In the genomic region with DNA sequence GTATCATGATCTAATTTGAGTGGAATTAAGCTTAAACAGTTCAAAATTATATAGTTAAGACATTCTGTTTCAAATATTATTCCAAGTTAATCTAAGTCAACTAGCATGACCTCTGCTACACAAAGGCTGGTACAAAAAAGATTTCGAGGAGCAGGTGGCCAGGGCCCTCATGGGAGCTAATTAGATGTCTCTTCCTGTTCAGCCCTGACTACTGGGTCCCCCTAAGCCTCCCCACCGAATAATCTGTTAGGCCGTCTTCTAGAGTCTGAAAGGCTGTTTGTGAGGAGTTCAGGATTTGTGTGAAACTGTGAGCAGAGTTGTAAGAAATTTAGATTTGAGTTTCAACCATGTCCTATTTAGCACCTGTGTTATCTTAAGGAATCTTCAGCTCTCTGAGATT, we compare ENCODE assay signal across 20 cellular contexts.
"Had no signal": no experiment of that assay in that cellular context is flagged by ENCODE, and none has a peak within 500 bp of the region (broad histone marks: within the 10 kb centered on the region; RNA-seq: fewer than 3 reads in every experiment).

No MANE protein-coding gene starts in this region.

- H3K36me3 Mint-ChIP-seq: activated naive CD4-positive, alpha-beta T cell treated with anti-CD3 and anti-CD28 coated beads, Interleukin-2, amount 50 U/mL, for 72 hours; naive B cell; neural progenitor cell had no signal

- H3K4me3 Mint-ChIP-seq: effector memory CD8-positive, alpha-beta T cell; naive B cell; neural progenitor cell; stimulated activated memory B cell treated with anti-CD40 and anti-IgM and Interleukin-4, amounts not matched to agents 10 μg/mL and 1 μg/mL and 100 μg/mL, for 72 hours had no signal

- ATAC-seq: activated naive CD4-positive, alpha-beta T cell treated with anti-CD3 and anti-CD28 coated beads, Interleukin-2, amount 50 U/mL, for 72 hours; effector memory CD8-positive, alpha-beta T cell; esophagus mucosa; stimulated activated memory B cell treated with anti-CD40 and anti-IgM and Interleukin-4, amounts not matched to agents 10 μg/mL and 1 μg/mL and 100 μg/mL, for 72 hours had no signal

- H3K27me3 Mint-ChIP-seq: effector memory CD8-positive, alpha-beta T cell; naive B cell; progenitor cell of endocrine pancreas; stimulated activated memory B cell treated with anti-CD40 and anti-IgM and Interleukin-4, amounts not matched to agents 10 μg/mL and 1 μg/mL and 100 μg/mL, for 72 hours had no signal

- H3K4me1 Mint-ChIP-seq: naive B cell; stimulated activated memory B cell treated with anti-CD40 and anti-IgM and Interleukin-4, amounts not matched to agents 10 μg/mL and 1 μg/mL and 100 μg/mL, for 72 hours had no signal

- H3K27ac Mint-ChIP-seq: activated naive CD4-positive, alpha-beta T cell treated with anti-CD3 and anti-CD28 coated beads, Interleukin-2, amount 50 U/mL, for 72 hours; effector memory CD8-positive, alpha-beta T cell; naive B cell; neural progenitor cell; progenitor cell of endocrine pancreas; stimulated activated memory B cell treated with anti-CD40 and anti-IgM and Interleukin-4, amounts not matched to agents 10 μg/mL and 1 μg/mL and 100 μg/mL, for 72 hours had no signal

- DNase-seq: activated T-cell treated with anti-CD3 and anti-CD28 coated beads, Interleukin-2, amount 50 U/mL, for 1 hour; adrenal gland; central memory CD4-positive, alpha-beta T cell; dorsolateral prefrontal cortex; effector memory CD8-positive, alpha-beta T cell; foreskin melanocyte; hippocampal formation; kidney glomerular epithelial cell; left lung; naive B cell; retina; sigmoid colon; stimulated activated CD4-positive, alpha-beta T cell treated with anti-CD3 and anti-CD28 coated beads, Interleukin-15, amount 100 ng/mL, for 24 hours; stomach; transverse colon had no signal
